In the genomic region with DNA sequence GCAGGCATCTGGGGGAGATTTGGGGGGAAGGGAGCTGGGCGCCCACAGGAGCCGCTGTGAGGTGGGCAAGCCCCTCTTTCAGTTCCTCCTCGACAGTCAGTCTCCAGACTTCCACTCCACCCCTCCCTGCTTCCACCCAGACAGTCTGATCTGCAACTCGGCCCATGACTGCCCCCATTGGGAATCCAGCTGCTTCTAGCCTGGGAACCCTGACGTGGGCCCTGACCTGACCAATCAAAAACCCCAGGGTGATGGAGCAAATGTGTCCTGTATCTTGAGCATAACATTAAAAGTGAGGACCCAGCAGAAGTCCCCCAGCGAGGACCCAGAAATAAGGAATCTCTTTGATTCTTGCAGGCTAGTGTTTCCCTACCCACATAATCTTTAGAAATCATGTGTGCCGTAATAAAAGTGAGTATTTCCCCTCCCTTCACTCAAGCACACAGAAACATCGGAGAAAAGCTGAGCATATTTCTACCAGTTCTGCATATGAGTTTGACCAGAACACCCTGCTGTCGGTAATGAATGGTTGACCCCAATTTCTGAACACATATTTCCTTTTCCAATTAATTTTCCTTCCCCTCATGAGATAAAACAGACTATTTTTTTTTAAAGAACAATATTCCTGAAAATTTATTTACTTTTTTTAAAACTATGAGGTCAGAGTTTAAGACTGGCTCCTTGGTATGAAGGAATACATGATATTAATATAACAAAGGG, we compare ENCODE assay signal across 8 cellular contexts. TPM values are rescaled to one million over a fixed set of nuclear protein-coding genes. Genes with fewer than 3 reads are reported as not detected.
A peak's percentile ranks its signal among the peaks of the same experiment; 100 is the strongest.
DNase-seq lines count a peak whose midpoint lies in the region; ATAC-seq, FAIRE-seq and TF ChIP-seq lines count a peak whose summit lies in the region.

No MANE protein-coding gene starts in this region.

- TF ChIP-seq CTCF in WERI-Rb-1 (IDR thresholded peaks at IDR 0.05; ENCODE audit: low read depth, low read length), result peak; percentile 29; the same call in 1 of the 2 replicates
- TF ChIP-seq CTCF in kidney (IDR thresholded peaks at IDR 0.05; ENCODE audit: borderline replicate concordance, extremely low read depth, insufficient read depth), result no peak
- TF ChIP-seq CTCF in progenitor cell of endocrine pancreas (IDR thresholded peaks at IDR 0.05; ENCODE audit: unreplicated experiment), result no peak

- H3K27ac ChIP-seq in WERI-Rb-1, result peak overlapping the region; percentile 28
- peak overlapping the region in 1 of 2 donors; percentile 55 for H3K27ac ChIP-seq in kidney (ENCODE audit: low read depth in 2 of 2, low read length in 2 of 2)

- intact Hi-C loops in kidney (cut with DNase I), result no loop called here

- H3K4me1 ChIP-seq in kidney (ENCODE audit: control insufficient read depth in 1 of 2, insufficient read depth in 1 of 2, low read depth in 1 of 2, low read length in 2 of 2), result peaks cover 25 to 29% of the 10 kb centered on the region in 2 donors

- H3K4me3 Mint-ChIP-seq in progenitor cell of endocrine pancreas (ENCODE audit: low read depth), result no peak overlapping the region

- H3K4me1 Mint-ChIP-seq in progenitor cell of endocrine pancreas (ENCODE audit: low read depth), result peaks cover 24% of the 10 kb centered on the region

- no peak overlapping the region for H3K9ac ChIP-seq in kidney (ENCODE audit: low read length in 2 of 2)

- peak; percentile 76 for DNase-seq in WERI-Rb-1
- peak; percentile 73 for DNase-seq in kidney
- DNase-seq in cerebellar nuclear complex (lab: John Stamatoyannopoulos, UW), result no peak
- DNase-seq in DMS79 treated with DMSO at 0.1 percent for 48 hours (lab: John Stamatoyannopoulos, UW), result no peak
- DNase-seq in NCI-H1092 (lab: John Stamatoyannopoulos, UW), result no peak
- DNase-seq in progenitor cell of endocrine pancreas (ENCODE audit: low spot score, unreplicated experiment), result no peak

- peaks cover 34% of the 10 kb centered on the region for H3K36me3 Mint-ChIP-seq in progenitor cell of endocrine pancreas (ENCODE audit: insufficient read depth)

- H3K4me3 ChIP-seq in WERI-Rb-1 (ENCODE audit: low read depth, low read length) (no peak overlapping the region), kidney (ENCODE audit: low read length in 2 of 2) (no peak overlapping the region)

- no peaks in the 10 kb centered on the region for H3K9me3 Mint-ChIP-seq in progenitor cell of endocrine pancreas (ENCODE audit: low read depth)

- no peaks in the 10 kb centered on the region for H3K27me3 Mint-ChIP-seq in progenitor cell of endocrine pancreas

- FAIRE-seq in kidney (lab: Jason Lieb, UNC), result no peak

- H3K27me3 ChIP-seq in WERI-Rb-1 (ENCODE audit: insufficient read depth, low read depth, severe bottlenecking), result no peaks in the 10 kb centered on the region

- peaks cover 66% of the 10 kb centered on the region for H3K36me3 ChIP-seq in WERI-Rb-1
- H3K36me3 ChIP-seq in kidney (ENCODE audit: control insufficient read depth in 1 of 2, insufficient read depth in 2 of 2, low read length in 2 of 2), result peaks cover 11 to 12% of the 10 kb centered on the region in 2 donors

- H3K9me3 ChIP-seq in WERI-Rb-1 (ENCODE audit: severe bottlenecking) (peaks cover 3% of the 10 kb centered on the region), kidney (ENCODE audit: control insufficient read depth in 1 of 2, low read length in 2 of 2) (no peaks in the 10 kb centered on the region)

- ATAC-seq in GM18868 (IDR thresholded peaks at IDR 0.05; ENCODE audit: unreplicated experiment) (peak; percentile 81), HG03025 (IDR thresholded peaks at IDR 0.05; ENCODE audit: low FRiP score, unreplicated experiment) (peak; percentile 52)

- H3K27ac Mint-ChIP-seq in progenitor cell of endocrine pancreas, result no peak overlapping the region

RNA-seq across cellular contexts. Expression of gene SSH1, which starts 6.4 kb away (rescaled TPM):
- total RNA-seq in kidney (32.5 TPM), progenitor cell of endocrine pancreas (37.2 and 38.8 TPM in 2 replicates)
- 3.6 TPM for polyA plus RNA-seq in kidney (ENCODE audit: insufficient read depth, low read depth, low replicate concordance)

RNA-seq across cellular contexts. Expression of gene DAO, which starts 28.9 kb away (rescaled TPM):
- 0.41 TPM for total RNA-seq in kidney
- polyA plus RNA-seq in kidney (ENCODE audit: insufficient read depth, low read depth, low replicate concordance), result 50.4 TPM
- not detected in 2 replicates for total RNA-seq in progenitor cell of endocrine pancreas

Comparison
In these comparisons a context has a peak if more than half of its experiments do, and no peak if none do; other contexts are left out.
1. DNase-seq: peak in WERI-Rb-1 (single experiment) and kidney (single experiment); none in cerebellar nuclear complex (0 of 2), DMS79 treated with DMSO at 0.1 percent for 48 hours (single experiment), NCI-H1092 (single experiment) and progenitor cell of endocrine pancreas (single experiment).